In genomic region chr2:194104687-194105086, GRCh38 we compare ENCODE assay signal across 8 cellular contexts.
DNase-seq lines count a peak whose midpoint lies in the region; ATAC-seq and TF ChIP-seq lines count a peak whose summit lies in the region.
"Had no signal": no experiment of that assay in that cellular context is flagged by ENCODE, and none has a peak within 500 bp of the region (broad histone marks: within the 10 kb centered on the region; RNA-seq: fewer than 3 reads in every experiment).

No MANE protein-coding gene starts in this region.

- no peak overlapping the region for H3K27ac ChIP-seq in vagina
- H3K27ac ChIP-seq: cardiac muscle cell had no signal

- ATAC-seq in GM19324 (IDR thresholded peaks at IDR 0.05; ENCODE audit: low FRiP score, unreplicated experiment) (peak; percentile 98), HG02885 (IDR thresholded peaks at IDR 0.05; ENCODE audit: poor library complexity, unreplicated experiment) (peak; percentile 94)

- TF ChIP-seq CTCF in vagina (IDR thresholded peaks at IDR 0.05) = no peak

- H3K4me3 ChIP-seq in vagina = no peak overlapping the region
- H3K4me3 ChIP-seq: cardiac muscle cell had no signal

- DNase-seq in NOMO-1 (lab: John Stamatoyannopoulos, UW; ENCODE audit: unreplicated experiment in 2 of 2) (peak; percentile 89 to 99), putamen (ENCODE audit: low spot score) (peak; percentile 20), NCI-H1105 treated with DMSO at 0.1 percent for 48 hours (lab: John Stamatoyannopoulos, UW) (no peak), vagina (ENCODE audit: extremely low spot score in 2 of 2) (no peak), NCI-H774 (lab: John Stamatoyannopoulos, UW) (no peak)

- intact Hi-C loops in vagina (cut with DNase I) = no loop called here

- H3K9me3 ChIP-seq in vagina = no peaks in the 10 kb centered on the region

- TF ChIP-seq POLR2A in vagina (IDR thresholded peaks at IDR 0.05) = no peak

- H3K4me1 ChIP-seq in vagina = no peaks in the 10 kb centered on the region

- no peaks in the 10 kb centered on the region for H3K36me3 ChIP-seq in vagina
- H3K36me3 ChIP-seq: cardiac muscle cell had no signal

- H3K27me3 ChIP-seq in vagina = no peaks in the 10 kb centered on the region
- H3K27me3 ChIP-seq: cardiac muscle cell had no signal

Comparison
In these comparisons a context has a peak if more than half of its experiments do, and no peak if none do; other contexts are left out.
1. DNase-seq: peak in NOMO-1 (2 of 2) and putamen (single experiment); none in NCI-H1105 treated with DMSO at 0.1 percent for 48 hours (single experiment), vagina (0 of 2) and NCI-H774 (single experiment).